Comparison of ENCODE assay signal across 16 cellular contexts in the genomic region with DNA sequence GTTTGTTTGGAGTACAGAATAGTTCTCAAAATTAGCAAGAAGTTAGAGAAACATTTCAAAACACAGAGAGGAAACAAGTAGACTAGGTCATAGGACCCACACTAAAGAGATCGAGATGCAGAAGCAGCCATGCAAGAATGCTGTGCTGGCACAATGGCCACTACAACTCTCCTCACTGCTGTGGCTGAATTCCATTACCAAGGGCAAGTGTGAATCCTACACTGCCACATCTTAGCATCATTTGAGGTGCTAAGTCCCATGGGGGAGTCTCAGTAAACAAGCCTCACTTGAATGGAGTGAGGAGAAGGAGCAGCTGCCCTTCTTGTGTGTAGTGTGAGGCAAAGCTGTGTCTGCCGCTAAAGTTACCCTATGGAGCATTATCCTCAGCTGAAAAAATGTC.
DNase-seq lines count a peak whose midpoint lies in the region; ATAC-seq lines count a peak whose summit lies in the region.
"Had no signal": no experiment of that assay in that cellular context is flagged by ENCODE, and none has a peak within 500 bp of the region (broad histone marks: within the 10 kb centered on the region; RNA-seq: fewer than 3 reads in every experiment).

No MANE protein-coding gene starts in this region.

- no peak for ATAC-seq in GM18519 (IDR thresholded peaks at IDR 0.05; ENCODE audit: low FRiP score, unreplicated experiment)
- ATAC-seq: T-cell had no signal

- H3K27me3 ChIP-seq in NT2/D1 (ENCODE audit: insufficient read depth, insufficient read length), result no peaks in the 10 kb centered on the region
- H3K27me3 ChIP-seq: SJSA1 had no signal

- DNase-seq in DMS114 treated with DMSO at 0.1 percent for 48 hours (lab: John Stamatoyannopoulos, UW; ENCODE audit: unreplicated experiment), result peak; percentile 22
- DNase-seq in NCI-H187 (lab: John Stamatoyannopoulos, UW), result peak; percentile 12 to 17
- peak; percentile 22 for DNase-seq in NT2/D1 (ENCODE audit: low read depth, low spot score)
- DNase-seq in medulla oblongata (ENCODE audit: extremely low spot score), result peak; percentile 7
- no peak for DNase-seq in activated naive CD4-positive, alpha-beta T cell treated with anti-CD3 and anti-CD28 coated beads, Interleukin-2, amount 50 U/mL, for 16 hours
- DNase-seq in stimulated activated CD8-positive, alpha-beta memory T cell treated with anti-CD3 and anti-CD28 coated beads, Interleukin-4, amount 100 ng/mL, for 48 hours, result no peak
- DNase-seq in activated CD4-positive, alpha-beta T cell treated with anti-CD3 and anti-CD28 coated beads for 1 hour, result no peak
- DNase-seq: COR-L47, DMS79 treated with DMSO at 0.1 percent for 48 hours, GDM1, Kasumi-1, NCI-H2029, NCI-H774, T-cell had no signal

- no peak overlapping the region for H3K4me3 ChIP-seq in NT2/D1 (ENCODE audit: insufficient read length, low read depth)
- H3K4me3 ChIP-seq: SJSA1 had no signal

- H3K36me3 ChIP-seq in NT2/D1 (ENCODE audit: insufficient read depth, insufficient read length, low read length), result no peaks in the 10 kb centered on the region
- H3K36me3 ChIP-seq: SJSA1 had no signal

- no peaks in the 10 kb centered on the region for H3K9me3 ChIP-seq in NT2/D1 (ENCODE audit: insufficient read depth, low read length)
- H3K9me3 ChIP-seq: SJSA1 had no signal

- no peaks in the 10 kb centered on the region for H3K4me1 ChIP-seq in NT2/D1 (ENCODE audit: insufficient read depth, insufficient read length)
- H3K4me1 ChIP-seq: SJSA1 had no signal

- H3K9ac ChIP-seq in NT2/D1 (ENCODE audit: insufficient read length, low read depth), result no peak overlapping the region

Comparison
In these comparisons a context has a peak if more than half of its experiments do, and no peak if none do; other contexts are left out.
1. DNase-seq: peak in DMS114 treated with DMSO at 0.1 percent for 48 hours (single experiment), NCI-H187 (2 of 2), NT2/D1 (single experiment) and medulla oblongata (single experiment); none in activated naive CD4-positive, alpha-beta T cell treated with anti-CD3 and anti-CD28 coated beads, Interleukin-2, amount 50 U/mL, for 16 hours (single experiment), stimulated activated CD8-positive, alpha-beta memory T cell treated with anti-CD3 and anti-CD28 coated beads, Interleukin-4, amount 100 ng/mL, for 48 hours (single experiment) and activated CD4-positive, alpha-beta T cell treated with anti-CD3 and anti-CD28 coated beads for 1 hour (single experiment).